ENCODE assay signal across 29 cellular contexts in the genomic region with DNA sequence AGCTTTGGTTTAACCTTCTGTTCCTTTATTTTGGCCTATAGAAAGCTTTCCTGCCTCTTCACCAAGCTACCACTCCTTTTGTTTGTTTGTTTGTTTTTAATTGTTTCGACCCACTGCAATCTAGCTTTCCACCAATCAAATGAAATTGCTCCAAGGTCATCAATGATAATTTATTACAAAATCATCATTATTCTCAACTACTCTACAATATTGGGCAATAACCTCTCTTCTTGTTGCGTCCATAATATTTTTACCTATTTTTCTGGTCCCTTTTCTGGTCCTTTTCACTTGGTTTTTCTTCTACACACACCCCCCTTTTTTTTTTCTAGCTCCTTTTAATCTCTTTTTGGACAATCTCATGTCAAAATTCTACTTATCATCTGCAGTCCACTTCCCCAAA.
"Had no signal": no experiment of that assay in that cellular context is flagged by ENCODE, and none has a peak within 500 bp of the region (broad histone marks: within the 10 kb centered on the region; RNA-seq: fewer than 3 reads in every experiment).

No MANE protein-coding gene starts in this region.

- H3K9me3 Mint-ChIP-seq: activated naive CD4-positive, alpha-beta T cell treated with anti-CD3 and anti-CD28 coated beads, Interleukin-2, amount 10 ng/mL, durations not matched to agents 7 days and 5 days; activated naive CD8-positive, alpha-beta T cell treated with anti-CD3 and anti-CD28 coated beads, Interleukin-2, amount 10 ng/mL, durations not matched to agents 7 days and 5 days; activated T-helper 1 cell treated with anti-CD3 and anti-CD28 coated beads, Interleukin-12 subunit alpha, Interleukin-12 subunit beta, Interleukin-2, Interleukin-4 antibody, amounts not matched to agents 30 ng/mL and 10 ng/mL and 1 ng/mL, durations not matched to agents 14 hours and 24 hours and 36 hours; brain had no signal

- FAIRE-seq: colon, islet of Langerhans, TTC549, urothelium cell line had no signal

- H3K27me3 ChIP-seq: ascending aorta, dorsolateral prefrontal cortex, gastrocnemius medialis, ovary, sigmoid colon had no signal

- H3K27ac ChIP-seq: ascending aorta, gastrocnemius medialis, ovary, sigmoid colon, thoracic aorta, VCaP had no signal

- H3K9me3 ChIP-seq: ascending aorta, gastrocnemius medialis, ovary, sigmoid colon, thoracic aorta had no signal

- H3K4me3 ChIP-seq: ascending aorta, dorsolateral prefrontal cortex, gastrocnemius medialis, ovary, sigmoid colon, smooth muscle cell, thoracic aorta had no signal

- H3K36me3 ChIP-seq: ascending aorta, gastrocnemius medialis, ovary, sigmoid colon, thoracic aorta had no signal

- H3K4me2 ChIP-seq: smooth muscle cell had no signal

- H3K4me3 Mint-ChIP-seq: activated naive CD4-positive, alpha-beta T cell treated with anti-CD3 and anti-CD28 coated beads, Interleukin-2, amount 10 ng/mL, durations not matched to agents 7 days and 5 days; activated naive CD8-positive, alpha-beta T cell treated with anti-CD3 and anti-CD28 coated beads, Interleukin-2, amount 10 ng/mL, durations not matched to agents 7 days and 5 days; activated T-helper 1 cell treated with anti-CD3 and anti-CD28 coated beads, Interleukin-12 subunit alpha, Interleukin-12 subunit beta, Interleukin-2, Interleukin-4 antibody, amounts not matched to agents 30 ng/mL and 10 ng/mL and 1 ng/mL, durations not matched to agents 14 hours and 24 hours and 36 hours; brain had no signal

- H3K27me3 Mint-ChIP-seq: activated naive CD4-positive, alpha-beta T cell treated with anti-CD3 and anti-CD28 coated beads, Interleukin-2, amount 10 ng/mL, durations not matched to agents 7 days and 5 days; activated naive CD8-positive, alpha-beta T cell treated with anti-CD3 and anti-CD28 coated beads, Interleukin-2, amount 10 ng/mL, durations not matched to agents 7 days and 5 days; brain; progenitor cell of endocrine pancreas had no signal

- DNase-seq: activated CD4-positive, alpha-beta T cell treated with anti-CD3 and anti-CD28 coated beads for 4 hours; activated CD4-positive, alpha-beta T cell treated with anti-CD3 and anti-CD28 coated beads, Interleukin-2, amount 50 U/mL, for 4 hours; activated gamma-delta T cell; activated naive CD4-positive, alpha-beta T cell treated with anti-CD3 and anti-CD28 coated beads, Interleukin-2, amount 10 ng/mL, durations not matched to agents 7 days and 5 days; activated naive CD8-positive, alpha-beta T cell treated with anti-CD3 and anti-CD28 coated beads, Interleukin-2, amount 10 ng/mL, durations not matched to agents 7 days and 5 days; activated T-cell treated with anti-CD3 and anti-CD28 coated beads for 4 hours; dorsolateral prefrontal cortex; effector memory CD4-positive, alpha-beta T cell; gastrocnemius medialis; glutamatergic neuron; left ventricle myocardium superior; ovary; retina; sigmoid colon; stimulated activated CD4-positive, alpha-beta T cell treated with anti-CD3 and anti-CD28 coated beads, Interleukin-1b, Interleukin-23, amount 100 ng/mL, for 48 hours; stimulated activated naive CD8-positive, alpha-beta T cell treated with anti-CD3 and anti-CD28 coated beads, Interleukin-15, Interleukin-2, amounts not matched to agents 100 U/mL and 50 U/mL, for 24 hours; T-helper 9 cell; trophoblast cell had no signal

- H3K27ac Mint-ChIP-seq: activated naive CD4-positive, alpha-beta T cell treated with anti-CD3 and anti-CD28 coated beads, Interleukin-2, amount 10 ng/mL, durations not matched to agents 7 days and 5 days; activated naive CD8-positive, alpha-beta T cell treated with anti-CD3 and anti-CD28 coated beads, Interleukin-2, amount 10 ng/mL, durations not matched to agents 7 days and 5 days; activated T-helper 1 cell treated with anti-CD3 and anti-CD28 coated beads, Interleukin-12 subunit alpha, Interleukin-12 subunit beta, Interleukin-2, Interleukin-4 antibody, amounts not matched to agents 30 ng/mL and 10 ng/mL and 1 ng/mL, durations not matched to agents 14 hours and 24 hours and 36 hours; brain; progenitor cell of endocrine pancreas had no signal

- ATAC-seq: gastrocnemius medialis; left ventricle myocardium superior; stimulated activated naive CD8-positive, alpha-beta T cell treated with anti-CD3 and anti-CD28 coated beads, Interleukin-15, Interleukin-2, amounts not matched to agents 100 U/mL and 50 U/mL, for 24 hours had no signal
